ENCODE assay signal across 18 cellular contexts in the genomic region with DNA sequence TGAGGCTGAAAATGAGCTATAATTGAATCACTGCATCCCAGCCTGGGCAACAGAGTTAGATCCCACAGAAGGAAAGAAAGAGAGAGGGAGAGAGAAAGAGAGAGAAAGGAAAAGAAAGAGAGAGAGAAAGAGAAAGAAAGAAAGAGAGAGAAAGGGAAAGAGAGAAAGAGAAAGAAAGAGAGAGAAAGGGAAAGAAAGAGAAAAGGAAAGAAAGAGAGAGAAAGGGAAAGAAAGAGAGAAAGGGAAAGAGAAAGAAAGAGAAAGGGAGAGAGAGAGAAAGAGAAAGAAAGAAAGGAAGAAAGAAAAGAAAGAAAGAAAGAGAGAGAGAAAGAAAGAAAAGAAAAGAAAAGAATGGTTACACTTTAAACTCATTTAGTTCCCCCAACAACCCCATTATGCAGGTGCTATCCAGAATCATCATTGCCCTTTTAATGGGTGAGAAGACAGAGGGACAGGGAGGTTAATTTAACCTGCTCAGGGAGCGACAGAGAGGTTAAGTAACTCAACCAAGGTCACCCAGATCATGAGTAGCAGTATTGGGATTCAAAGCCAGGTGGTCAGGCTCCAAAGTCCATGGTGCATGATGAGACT. TPM values are rescaled to one million over a fixed set of nuclear protein-coding genes. Genes with fewer than 3 reads are reported as not detected.
DNase-seq lines count a peak whose midpoint lies in the region; ATAC-seq and TF ChIP-seq lines count a peak whose summit lies in the region.
"Had no signal": no experiment of that assay in that cellular context is flagged by ENCODE, and none has a peak within 500 bp of the region (broad histone marks: within the 10 kb centered on the region; RNA-seq: fewer than 3 reads in every experiment).

No MANE protein-coding gene starts in this region.

- POLR2A ChIA-PET in activated CD4-positive, alpha-beta memory T cell treated with anti-CD3 and anti-CD28 coated beads, Interleukin-2, amount 10 ng/mL, durations not matched to agents 7 days and 5 days (lab: Charles Lee), result interaction anchor here (1.1 to 1.5 kb wide), 2 partner anchors 9 to 57 kb away, joined by 3 read pairs; no protein-coding TSS in a partner anchor
- POLR2A ChIA-PET in activated CD4-positive, alpha-beta memory T cell treated with anti-CD3 and anti-CD28 coated beads for 36 hours (lab: Charles Lee), result no interaction called here

- H3K4me2 ChIP-seq in DND-41 (ENCODE audit: insufficient read depth, low read length), result no peak overlapping the region
- H3K4me2 ChIP-seq: SK-N-SH had no signal

- no peaks in the 10 kb centered on the region for H3K9me3 ChIP-seq in DND-41 (ENCODE audit: insufficient read depth, low read length, severe bottlenecking)
- H3K9me3 ChIP-seq: BLaER1 treated with 17β-estradiol and CSF1 and Interleukin-3, amounts not matched to agents 10 nM and 100 nM; SK-N-SH had no signal

- intact Hi-C loops in activated CD4-positive, alpha-beta memory T cell treated with anti-CD3 and anti-CD28 coated beads for 36 hours (cut with micrococcal nuclease), result no loop called here

- peak overlapping the region; percentile 40 for H3K27ac Mint-ChIP-seq in activated CD4-positive, alpha-beta memory T cell treated with anti-CD3 and anti-CD28 coated beads, Interleukin-2, amount 10 ng/mL, durations not matched to agents 7 days and 5 days
- no peak overlapping the region for H3K27ac Mint-ChIP-seq in activated CD4-positive, alpha-beta memory T cell treated with anti-CD3 and anti-CD28 coated beads for 36 hours
- peak overlapping the region; percentile 5 for H3K27ac Mint-ChIP-seq in activated T-helper 17 cell treated with anti-CD3 and anti-CD28 coated beads, Interleukin-2, amount 50 U/mL, for 72 hours
- H3K27ac Mint-ChIP-seq in nephron progenitor cell, result peak overlapping the region; percentile 66
- H3K27ac Mint-ChIP-seq: CD4-positive, alpha-beta T cell had no signal

- H3K9ac ChIP-seq in DND-41 (ENCODE audit: low read depth, low read length), result no peak overlapping the region
- H3K9ac ChIP-seq: SK-N-SH had no signal

- H3K27me3 Mint-ChIP-seq in activated CD4-positive, alpha-beta memory T cell treated with anti-CD3 and anti-CD28 coated beads, Interleukin-2, amount 10 ng/mL, durations not matched to agents 7 days and 5 days, result peaks cover 14% of the 10 kb centered on the region
- H3K27me3 Mint-ChIP-seq in activated CD4-positive, alpha-beta memory T cell treated with anti-CD3 and anti-CD28 coated beads for 36 hours, result peaks cover 5% of the 10 kb centered on the region
- H3K27me3 Mint-ChIP-seq in activated T-helper 17 cell treated with anti-CD3 and anti-CD28 coated beads, Interleukin-2, amount 50 U/mL, for 72 hours, result peaks cover 7% of the 10 kb centered on the region
- H3K27me3 Mint-ChIP-seq in nephron progenitor cell (ENCODE audit: low read depth, poor library complexity), result peaks cover 39% of the 10 kb centered on the region

- no peak for DNase-seq in activated CD4-positive, alpha-beta memory T cell treated with anti-CD3 and anti-CD28 coated beads, Interleukin-2, amount 10 ng/mL, durations not matched to agents 7 days and 5 days
- no peak for DNase-seq in activated CD4-positive, alpha-beta memory T cell treated with anti-CD3 and anti-CD28 coated beads for 36 hours
- DNase-seq in DND-41, result no peak
- no peak for DNase-seq in nephron progenitor cell
- DNase-seq in NCI-H187 treated with DMSO at 0.1 percent for 48 hours (lab: John Stamatoyannopoulos, UW), result no peak
- DNase-seq: CD4-positive, alpha-beta T cell; COR-L47; Kasumi-1; NCI-H1092 treated with DMSO at 0.1 percent for 48 hours; NCI-H1436; NCI-H1930; NCI-H2107; NCI-H524; NCI-H748 treated with DMSO at 0.1 percent for 48 hours; SK-N-SH had no signal

- no peaks in the 10 kb centered on the region for H3K36me3 ChIP-seq in DND-41 (ENCODE audit: insufficient read depth, low read length)
- H3K36me3 ChIP-seq: BLaER1 treated with 17β-estradiol and CSF1 and Interleukin-3, amounts not matched to agents 10 nM and 100 nM had no signal

- no peaks in the 10 kb centered on the region for H3K36me3 Mint-ChIP-seq in activated CD4-positive, alpha-beta memory T cell treated with anti-CD3 and anti-CD28 coated beads, Interleukin-2, amount 10 ng/mL, durations not matched to agents 7 days and 5 days (ENCODE audit: low read depth)
- H3K36me3 Mint-ChIP-seq in activated CD4-positive, alpha-beta memory T cell treated with anti-CD3 and anti-CD28 coated beads for 36 hours, result no peaks in the 10 kb centered on the region
- H3K36me3 Mint-ChIP-seq in activated T-helper 17 cell treated with anti-CD3 and anti-CD28 coated beads, Interleukin-2, amount 50 U/mL, for 72 hours (ENCODE audit: low read depth), result no peaks in the 10 kb centered on the region
- no peaks in the 10 kb centered on the region for H3K36me3 Mint-ChIP-seq in nephron progenitor cell (ENCODE audit: low read depth)

- no peaks in the 10 kb centered on the region for H3K9me3 Mint-ChIP-seq in activated CD4-positive, alpha-beta memory T cell treated with anti-CD3 and anti-CD28 coated beads, Interleukin-2, amount 10 ng/mL, durations not matched to agents 7 days and 5 days
- H3K9me3 Mint-ChIP-seq in activated CD4-positive, alpha-beta memory T cell treated with anti-CD3 and anti-CD28 coated beads for 36 hours, result no peaks in the 10 kb centered on the region
- H3K9me3 Mint-ChIP-seq in activated T-helper 17 cell treated with anti-CD3 and anti-CD28 coated beads, Interleukin-2, amount 50 U/mL, for 72 hours, result no peaks in the 10 kb centered on the region
- no peaks in the 10 kb centered on the region for H3K9me3 Mint-ChIP-seq in nephron progenitor cell
- H3K9me3 Mint-ChIP-seq: CD4-positive, alpha-beta T cell had no signal

- H3K27me3 ChIP-seq in DND-41 (ENCODE audit: insufficient read depth, low read length, poor library complexity), result no peaks in the 10 kb centered on the region
- H3K27me3 ChIP-seq: BLaER1 treated with 17β-estradiol and CSF1 and Interleukin-3, amounts not matched to agents 10 nM and 100 nM had no signal

- TF ChIP-seq CTCF in DND-41 (IDR thresholded peaks at IDR 0.05; ENCODE audit: borderline replicate concordance, extremely low read depth, low read length, poor library complexity, severe bottlenecking) (no peak), nephron progenitor cell (IDR thresholded peaks at IDR 0.05) (no peak)

- no peak overlapping the region for H3K4me3 Mint-ChIP-seq in activated CD4-positive, alpha-beta memory T cell treated with anti-CD3 and anti-CD28 coated beads, Interleukin-2, amount 10 ng/mL, durations not matched to agents 7 days and 5 days
- no peak overlapping the region for H3K4me3 Mint-ChIP-seq in activated CD4-positive, alpha-beta memory T cell treated with anti-CD3 and anti-CD28 coated beads for 36 hours
- no peak overlapping the region for H3K4me3 Mint-ChIP-seq in activated T-helper 17 cell treated with anti-CD3 and anti-CD28 coated beads, Interleukin-2, amount 50 U/mL, for 72 hours
- H3K4me3 Mint-ChIP-seq in nephron progenitor cell, result no peak overlapping the region
- H3K4me3 Mint-ChIP-seq: CD4-positive, alpha-beta T cell had no signal

- H3K4me3 ChIP-seq in DND-41 (ENCODE audit: low read depth in 1 of 2, low read length in 2 of 2), result no peak overlapping the region
- H3K4me3 ChIP-seq: BLaER1 treated with 17β-estradiol and CSF1 and Interleukin-3, amounts not matched to agents 10 nM and 100 nM had no signal

- peaks cover 12% of the 10 kb centered on the region for H3K4me1 Mint-ChIP-seq in activated CD4-positive, alpha-beta memory T cell treated with anti-CD3 and anti-CD28 coated beads, Interleukin-2, amount 10 ng/mL, durations not matched to agents 7 days and 5 days
- peaks cover 4% of the 10 kb centered on the region for H3K4me1 Mint-ChIP-seq in activated CD4-positive, alpha-beta memory T cell treated with anti-CD3 and anti-CD28 coated beads for 36 hours (ENCODE audit: low read depth)
- H3K4me1 Mint-ChIP-seq in activated T-helper 17 cell treated with anti-CD3 and anti-CD28 coated beads, Interleukin-2, amount 50 U/mL, for 72 hours, result peaks cover 5% of the 10 kb centered on the region
- H3K4me1 Mint-ChIP-seq in nephron progenitor cell, result peaks cover 5% of the 10 kb centered on the region

- H3K27ac ChIP-seq in DND-41 (ENCODE audit: low read length), result no peak overlapping the region
- H3K27ac ChIP-seq: BLaER1 treated with 17β-estradiol and CSF1 and Interleukin-3, amounts not matched to agents 10 nM and 100 nM had no signal

- no peaks in the 10 kb centered on the region for H3K79me2 ChIP-seq in DND-41 (ENCODE audit: insufficient read depth, low read length)

- CTCF ChIA-PET in activated CD4-positive, alpha-beta memory T cell treated with anti-CD3 and anti-CD28 coated beads, Interleukin-2, amount 10 ng/mL, durations not matched to agents 7 days and 5 days (lab: Charles Lee), result interaction anchor here (1.0 to 5.2 kb wide), 4 partner anchors 56 to 118 kb away, joined by 3 to 93 read pairs (median 10); a partner anchor contains a TSS
- CTCF ChIA-PET in activated CD4-positive, alpha-beta memory T cell treated with anti-CD3 and anti-CD28 coated beads for 36 hours (lab: Charles Lee), result interaction anchor here (0.7 to 8.6 kb wide), 7 partner anchors 9 to 77 kb away, joined by 3 to 161 read pairs (median 3); a partner anchor contains a TSS

- no peaks in the 10 kb centered on the region for H4K20me1 ChIP-seq in DND-41 (ENCODE audit: insufficient read depth, low read length)
- H4K20me1 ChIP-seq: BLaER1 treated with 17β-estradiol and CSF1 and Interleukin-3, amounts not matched to agents 10 nM and 100 nM had no signal

- H3K4me1 ChIP-seq in DND-41 (ENCODE audit: insufficient read depth, low read length), result peaks cover 4% of the 10 kb centered on the region

- H2AFZ ChIP-seq in DND-41 (ENCODE audit: low read depth, low read length), result peak overlapping the region; percentile 17; the same call in 1 of the 2 replicates

- ATAC-seq in DND-41 (ENCODE audit: insufficient read depth, low read depth) (no peak), GM19035 (IDR thresholded peaks at IDR 0.05; ENCODE audit: unreplicated experiment) (no peak)
- no peak for ATAC-seq in activated T-helper 17 cell treated with anti-CD3 and anti-CD28 coated beads, Interleukin-2, amount 50 U/mL, for 72 hours (replicated peaks)

RNA-seq across cellular contexts. Expression of a gene that starts 10.2 kb away (rescaled TPM):
- 10 to 100 TPM; 67.6 to 78.3 TPM for total RNA-seq in activated CD4-positive, alpha-beta memory T cell treated with anti-CD3 and anti-CD28 coated beads, Interleukin-2, amount 10 ng/mL, durations not matched to agents 7 days and 5 days
- total RNA-seq in activated CD4-positive, alpha-beta memory T cell treated with anti-CD3 and anti-CD28 coated beads for 36 hours, result 10 to 100 TPM; 54.8 to 57.5 TPM
- total RNA-seq in activated T-helper 17 cell treated with anti-CD3 and anti-CD28 coated beads, Interleukin-2, amount 50 U/mL, for 72 hours, result 10 to 100 TPM; 52.3 to 90.9 TPM

RNA-seq across cellular contexts. Expression of a gene that starts 57.7 kb away (rescaled TPM):
- 10 to 100 TPM; 10.2 to 10.3 TPM for total RNA-seq in activated CD4-positive, alpha-beta memory T cell treated with anti-CD3 and anti-CD28 coated beads, Interleukin-2, amount 10 ng/mL, durations not matched to agents 7 days and 5 days
- total RNA-seq in activated CD4-positive, alpha-beta memory T cell treated with anti-CD3 and anti-CD28 coated beads for 36 hours, result 1 to 10 TPM; 9.2 to 9.3 TPM
- 10 to 100 TPM in 1 of 2 donors, 1 to 10 TPM in 1; 7.1 to 15.4 TPM for total RNA-seq in activated T-helper 17 cell treated with anti-CD3 and anti-CD28 coated beads, Interleukin-2, amount 50 U/mL, for 72 hours
